9 cellular contexts compared by ENCODE assay signal in the genomic region with DNA sequence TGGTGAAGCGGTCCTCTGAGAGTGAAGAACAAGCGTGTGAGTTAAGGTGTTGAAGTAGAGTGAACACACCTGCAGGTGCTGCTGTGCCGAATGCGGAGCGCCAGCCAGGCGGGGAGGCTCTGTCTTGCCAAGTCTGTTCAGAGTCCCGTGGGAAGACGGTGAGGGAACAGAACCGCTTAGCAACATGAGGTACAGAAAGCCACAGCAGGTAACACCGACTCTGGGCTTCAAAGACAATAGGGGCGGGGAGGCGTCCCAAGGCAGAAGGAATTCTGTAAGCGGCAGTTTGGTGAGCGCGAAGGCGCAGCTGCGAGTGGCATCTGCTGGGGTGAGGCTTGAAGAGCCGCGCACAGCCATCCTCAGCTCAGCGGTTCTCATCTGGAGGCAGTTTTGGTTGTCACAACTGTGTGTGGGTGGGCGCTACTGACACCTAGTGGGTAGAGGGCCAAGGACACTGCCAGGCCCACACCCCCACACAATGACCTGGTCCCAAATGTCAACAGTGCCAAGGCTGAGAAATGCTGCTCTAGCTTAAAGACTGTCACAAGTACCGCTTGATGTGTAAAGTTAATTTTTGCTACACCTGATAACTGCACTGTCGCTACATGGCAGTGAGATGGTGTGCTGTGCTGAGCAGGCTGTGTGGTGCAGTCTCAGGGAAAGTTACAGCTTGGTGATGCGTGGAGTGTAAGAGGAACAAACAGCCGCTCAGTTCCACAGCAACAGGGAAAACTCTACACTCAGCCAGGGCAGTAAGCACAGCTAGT.
DNase-seq lines count a peak whose midpoint lies in the region; ATAC-seq, FAIRE-seq and TF ChIP-seq lines count a peak whose summit lies in the region.
"Had no signal": no experiment of that assay in that cellular context is flagged by ENCODE, and none has a peak within 500 bp of the region (broad histone marks: within the 10 kb centered on the region; RNA-seq: fewer than 3 reads in every experiment).

No MANE protein-coding gene starts in this region.

- no peak overlapping the region for H3K9ac ChIP-seq in keratinocyte (ENCODE audit: control insufficient read depth, extremely low read depth, insufficient read depth, low read length)

- DNase-seq in AG04450 (ENCODE audit: low read depth, low spot score) (no peak), ELR (ENCODE audit: low read depth) (peak; percentile 32), NCI-H2171 treated with DMSO at 0.1 percent for 48 hours (lab: John Stamatoyannopoulos, UW) (peak; percentile 88), astrocyte of the cerebellum (ENCODE audit: low read depth) (no peak), keratinocyte (ENCODE audit: low read depth, low spot score) (no peak), upper lobe of left lung (peak in 1 of 2 donors; percentile 67), NCI-H1436 (lab: John Stamatoyannopoulos, UW) (no peak)

- H4K20me1 ChIP-seq in keratinocyte (ENCODE audit: control insufficient read depth, extremely low read depth, insufficient read depth, low read length): no peaks in the 10 kb centered on the region

- in situ Hi-C loops in astrocyte of the cerebellum (cut with HindIII; ENCODE audit: low sequenced_read_pairs): loop anchor here (5.0 kb wide), 1 partner anchor 53 kb away; no protein-coding TSS in a partner anchor

- no peaks in the 10 kb centered on the region for H3K9me1 ChIP-seq in keratinocyte (ENCODE audit: control insufficient read depth, extremely low read depth, insufficient read depth, low read length)

- TF ChIP-seq EP300 in upper lobe of left lung (IDR thresholded peaks at IDR 0.05): no peak

- peak; percentile 33; the same call in 1 of the 2 replicates for TF ChIP-seq CTCF in AG04450 (IDR thresholded peaks at IDR 0.05; ENCODE audit: low read depth, low read length)
- peak; percentile 53 for TF ChIP-seq CTCF in astrocyte of the cerebellum (IDR thresholded peaks at IDR 0.05; ENCODE audit: low read depth, low read length, missing control alignments)
- TF ChIP-seq CTCF in keratinocyte (optimal IDR thresholded peaks at IDR 0.05 in 1 of 3, IDR thresholded peaks at IDR 0.05 in 1 of 3, conservative IDR thresholded peaks at IDR 0.05 in 1 of 3; ENCODE audit: extremely low read depth in 1 of 3, insufficient read depth in 2 of 3, low read length in 3 of 3): peak; percentile 28 to 67 (median 44)
- peak in 5 of 6 experiments; percentile 28 to 43 (median 32) for TF ChIP-seq CTCF in upper lobe of left lung (IDR thresholded peaks at IDR 0.05)

- 90 to 91% methylated on average over 25 of the region's 25 CpGs for WGBS in upper lobe of left lung, 2 donors

- peaks cover 0 to 1% of the 10 kb centered on the region in 2 experiments for H3K36me3 ChIP-seq in keratinocyte (ENCODE audit: control insufficient read depth in 2 of 2, extremely low read depth in 1 of 2, insufficient read depth in 2 of 2, low read length in 2 of 2)
- H3K36me3 ChIP-seq in upper lobe of left lung: peaks cover 0 to 62% (median 38%) of the 10 kb centered on the region in 4 donors

- POLR2A ChIA-PET in AG04450 (lab: Yijun Ruan, JAX): interaction anchor here (0.5 kb wide), 1 partner anchor 15 kb away, joined by 3 read pairs; no protein-coding TSS in a partner anchor

- H3K4me3 ChIP-seq in AG04450 (ENCODE audit: low read depth, low read length): no peak overlapping the region
- no peak overlapping the region for H3K4me3 ChIP-seq in astrocyte of the cerebellum (ENCODE audit: low read depth, low read length)
- H3K4me3 ChIP-seq in keratinocyte (ENCODE audit: control insufficient read depth in 2 of 3, extremely low read depth in 1 of 3, insufficient read depth in 2 of 3, low read depth in 1 of 3, low read length in 3 of 3): no peak overlapping the region
- H3K4me3 ChIP-seq in upper lobe of left lung: no peak overlapping the region
- H3K4me3 ChIP-seq: thoracic aorta had no signal

- dilution Hi-C loops in keratinocyte (cut with MboI; ENCODE audit: extremely low pct_ligation_motif_present, low sequenced_read_pairs): no loop called here

- H3K9me3 ChIP-seq in AG04450 (ENCODE audit: control insufficient read depth, insufficient read depth, low read length) (no peaks in the 10 kb centered on the region), keratinocyte (ENCODE audit: control insufficient read depth, low read depth, low read length) (no peaks in the 10 kb centered on the region), upper lobe of left lung (no peaks in the 10 kb centered on the region)
- H3K9me3 ChIP-seq: thoracic aorta had no signal

- no peak overlapping the region for H3K4me2 ChIP-seq in keratinocyte (ENCODE audit: control insufficient read depth, extremely low read depth, insufficient read depth, low read depth, low read length)

- no peak for FAIRE-seq in keratinocyte (lab: Jason Lieb, UNC)

- no peak overlapping the region for H3K27ac ChIP-seq in AG04450 (ENCODE audit: low read depth, low read length)
- H3K27ac ChIP-seq in keratinocyte (ENCODE audit: control insufficient read depth, insufficient read depth, low read length): no peak overlapping the region
- no peak overlapping the region for H3K27ac ChIP-seq in upper lobe of left lung
- H3K27ac ChIP-seq: thoracic aorta had no signal

- peak; percentile 76 for ATAC-seq in HG02798 (IDR thresholded peaks at IDR 0.05; ENCODE audit: poor library complexity, unreplicated experiment)
- peak; percentile 53 to 59 for ATAC-seq in upper lobe of left lung (ENCODE audit: low FRiP score in 2 of 2)

- TF ChIP-seq POLR2A in upper lobe of left lung (IDR thresholded peaks at IDR 0.05): no peak

- H3K27me3 ChIP-seq in AG04450 (ENCODE audit: control insufficient read depth, insufficient read depth, low read length) (no peaks in the 10 kb centered on the region), keratinocyte (ENCODE audit: control insufficient read depth, extremely low read depth, insufficient read depth, low read length) (no peaks in the 10 kb centered on the region), upper lobe of left lung (no peaks in the 10 kb centered on the region)

- no peak overlapping the region for H2AFZ ChIP-seq in keratinocyte (ENCODE audit: control insufficient read depth, low read length)

- CTCF ChIA-PET in AG04450 (lab: Charles Lee): interaction anchor here (0.6 kb wide), 3 partner anchors 32 to 285 kb away, joined by 3 to 5 read pairs (median 4); no protein-coding TSS in a partner anchor

- H3K4me1 ChIP-seq in keratinocyte (ENCODE audit: control insufficient read depth, extremely low read depth, insufficient read depth, low read length): no peaks in the 10 kb centered on the region
- H3K4me1 ChIP-seq in upper lobe of left lung: peaks cover 0 to 5% (median 2%) of the 10 kb centered on the region in 4 donors

- H3K79me2 ChIP-seq in keratinocyte (ENCODE audit: control insufficient read depth, insufficient read depth, low read length): no peaks in the 10 kb centered on the region

Comparison
In these comparisons a context has a peak if more than half of its experiments do, and no peak if none do; other contexts are left out.
1. DNase-seq: peak in ELR (single experiment) and NCI-H2171 treated with DMSO at 0.1 percent for 48 hours (single experiment); none in AG04450 (single experiment), astrocyte of the cerebellum (single experiment), keratinocyte (single experiment) and NCI-H1436 (single experiment).
2. Peak in every context shown above with its lines, with median percentiles within 50 percentile points of each other: CTCF ChIP-seq.